In the genomic region with DNA sequence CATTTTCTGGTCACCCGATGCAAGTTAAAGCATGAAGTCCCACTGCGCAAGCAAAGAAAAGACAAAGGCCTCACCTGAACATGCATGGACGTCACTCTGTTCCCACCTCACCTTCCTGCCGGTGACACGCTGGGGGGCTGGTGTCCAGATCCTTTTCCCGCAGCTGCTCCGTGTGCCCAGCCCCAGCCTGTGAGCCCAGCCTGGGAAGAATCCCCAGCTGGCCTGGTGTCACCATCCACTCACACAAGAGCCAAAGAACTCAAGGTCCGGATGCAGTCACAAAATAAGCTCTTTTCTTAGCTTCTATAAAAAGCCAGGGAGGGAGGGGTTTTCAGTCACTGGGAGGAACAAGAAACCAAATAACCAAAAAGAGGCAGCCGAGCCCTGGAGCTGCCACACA, we compare ENCODE assay signal across 1 cellular context.
TF ChIP-seq lines count a peak whose summit lies in the region.

No MANE protein-coding gene starts in this region.

TF ChIP-seq in WTC11, 78 proteins besides CTCF, POLR2A, EP300 and RAD21 (continued from another document):
- TF ChIP-seq, protein P1, sequence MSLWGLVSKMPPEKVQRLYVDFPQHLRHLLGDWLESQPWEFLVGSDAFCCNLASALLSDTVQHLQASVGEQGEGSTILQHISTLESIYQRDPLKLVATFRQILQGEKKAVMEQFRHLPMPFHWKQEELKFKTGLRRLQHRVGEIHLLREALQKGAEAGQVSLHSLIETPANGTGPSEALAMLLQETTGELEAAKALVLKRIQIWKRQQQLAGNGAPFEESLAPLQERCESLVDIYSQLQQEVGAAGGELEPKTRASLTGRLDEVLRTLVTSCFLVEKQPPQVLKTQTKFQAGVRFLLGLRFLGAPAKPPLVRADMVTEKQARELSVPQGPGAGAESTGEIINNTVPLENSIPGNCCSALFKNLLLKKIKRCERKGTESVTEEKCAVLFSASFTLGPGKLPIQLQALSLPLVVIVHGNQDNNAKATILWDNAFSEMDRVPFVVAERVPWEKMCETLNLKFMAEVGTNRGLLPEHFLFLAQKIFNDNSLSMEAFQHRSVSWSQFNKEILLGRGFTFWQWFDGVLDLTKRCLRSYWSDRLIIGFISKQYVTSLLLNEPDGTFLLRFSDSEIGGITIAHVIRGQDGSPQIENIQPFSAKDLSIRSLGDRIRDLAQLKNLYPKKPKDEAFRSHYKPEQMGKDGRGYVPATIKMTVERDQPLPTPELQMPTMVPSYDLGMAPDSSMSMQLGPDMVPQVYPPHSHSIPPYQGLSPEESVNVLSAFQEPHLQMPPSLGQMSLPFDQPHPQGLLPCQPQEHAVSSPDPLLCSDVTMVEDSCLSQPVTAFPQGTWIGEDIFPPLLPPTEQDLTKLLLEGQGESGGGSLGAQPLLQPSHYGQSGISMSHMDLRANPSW (CRISPR knock-in tag; conservative IDR thresholded peaks at IDR 0.05; ENCODE audit: low read depth) = no peak
- TF ChIP-seq, protein P2, sequence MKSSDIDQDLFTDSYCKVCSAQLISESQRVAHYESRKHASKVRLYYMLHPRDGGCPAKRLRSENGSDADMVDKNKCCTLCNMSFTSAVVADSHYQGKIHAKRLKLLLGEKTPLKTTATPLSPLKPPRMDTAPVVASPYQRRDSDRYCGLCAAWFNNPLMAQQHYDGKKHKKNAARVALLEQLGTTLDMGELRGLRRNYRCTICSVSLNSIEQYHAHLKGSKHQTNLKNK (CRISPR knock-in tag; IDR thresholded peaks at IDR 0.05) = no peak
- no peak for TF ChIP-seq ZNF219 (CRISPR knock-in tag; IDR thresholded peaks at IDR 0.05; ENCODE audit: borderline replicate concordance)
- TF ChIP-seq SMAD3 (CRISPR knock-in tag; IDR thresholded peaks at IDR 0.05; ENCODE audit: borderline replicate concordance) = no peak
- no peak for TF ChIP-seq SMAD4 (CRISPR knock-in tag; IDR thresholded peaks at IDR 0.05)
